18 cellular contexts compared by ENCODE assay signal in genomic region chr11:5524756-5525155, GRCh38. TPM values are rescaled to one million over a fixed set of nuclear protein-coding genes. Genes with fewer than 3 reads are reported as not detected.
DNase-seq lines count a peak whose midpoint lies in the region; TF ChIP-seq lines count a peak whose summit lies in the region.
"Had no signal": no experiment of that assay in that cellular context is flagged by ENCODE, and none has a peak within 500 bp of the region (broad histone marks: within the 10 kb centered on the region; RNA-seq: fewer than 3 reads in every experiment).

No MANE protein-coding gene starts in this region.

- H3K4me3 ChIP-seq in HEK293 (ENCODE audit: low read depth, low read length): no peak overlapping the region
- H3K4me3 ChIP-seq: A549, GM12878 had no signal

- no peak for TF ChIP-seq CTCF in HEK293 (tag by site-specific recombination; IDR thresholded peaks at IDR 0.05)

- H3K36me3 ChIP-seq in HEK293 (ENCODE audit: control insufficient read depth in 2 of 2, insufficient read depth in 1 of 2, low read length in 2 of 2): no peaks in the 10 kb centered on the region
- H3K36me3 ChIP-seq: BE2C had no signal

- CTCF ChIA-PET in HEK293 (lab: Yijun Ruan, JAX): no interaction called here

- no peak overlapping the region for H3K27ac ChIP-seq in HEK293 (ENCODE audit: extremely low read depth, low read depth, low read length)
- H3K27ac ChIP-seq: A549, C4-2B had no signal

- POLR2A ChIA-PET in HEK293 (lab: Yijun Ruan, JAX): no interaction called here

- H3K9me3 ChIP-seq in HEK293 (ENCODE audit: control insufficient read depth, insufficient read depth, low read depth, low read length): no peaks in the 10 kb centered on the region
- H3K9me3 ChIP-seq: A549, BE2C had no signal

- H3K4me1 ChIP-seq in HEK293 (ENCODE audit: control insufficient read depth, insufficient read depth, low read length): no peaks in the 10 kb centered on the region
- H3K4me1 ChIP-seq: A549, BE2C had no signal

- DNase-seq in NCI-H146 (lab: John Stamatoyannopoulos, UW) (peak; percentile 31), NCI-H510A treated with DMSO at 0.1 percent for 48 hours (lab: John Stamatoyannopoulos, UW) (peak; percentile 61), myocyte (ENCODE audit: low read depth) (peak; percentile 59), MV-4-11 (lab: John Stamatoyannopoulos, UW) (no peak), islet precursor cell (no peak)
- no peak for DNase-seq in stimulated activated CD4-positive, alpha-beta T cell treated with anti-CD3 and anti-CD28 coated beads, Interleukin-4, amount 100 ng/mL, for 4 hours
- DNase-seq: BE2C; CD4-positive, alpha-beta memory T cell; DMS79; HCEC 1CT had no signal

TF ChIP-seq in HEK293, 187 proteins besides CTCF, POLR2A, EP300 and RAD21:
- TF ChIP-seq ZNF610 (tag by site-specific recombination; IDR thresholded peaks at IDR 0.05; ENCODE audit: borderline replicate concordance) (no peak), ZNF214 (tag by site-specific recombination; IDR thresholded peaks at IDR 0.05; ENCODE audit: borderline replicate concordance) (no peak), ZNF776 (tag by site-specific recombination; IDR thresholded peaks at IDR 0.05; ENCODE audit: borderline replicate concordance) (no peak), ZNF138 (tag by site-specific recombination; IDR thresholded peaks at IDR 0.05; ENCODE audit: borderline replicate concordance) (no peak), ZNF248 (tag by site-specific recombination; IDR thresholded peaks at IDR 0.05) (no peak), ZNF624 (tag by site-specific recombination; IDR thresholded peaks at IDR 0.05) (no peak), SCRT2 (tag by site-specific recombination; IDR thresholded peaks at IDR 0.05) (peak; percentile 27; the same call in 1 of the 2 replicates)

RNA-seq across cellular contexts. Expression of gene UBQLNL, which starts 8.3 kb away (rescaled TPM):
- total RNA-seq in myocyte: 0.32 and 0.42 TPM in 2 replicates
- polyA plus RNA-seq in myocyte (2012): 0.44 TPM
- total RNA-seq: G401, H1, HepG2 had no signal
- polyA plus RNA-seq: CD4-positive, alpha-beta memory T cell had no signal

RNA-seq across cellular contexts. Expression of gene UBQLN3, which starts 15.0 kb away (rescaled TPM):
- total RNA-seq in myocyte: 0.05 and 0.16 TPM in 2 replicates
- not detected for polyA plus RNA-seq in myocyte (2012)
- total RNA-seq: CD4-positive, alpha-beta memory T cell; G401; GM12878; H1; HepG2 had no signal
- polyA plus RNA-seq: A549; AG04450; CD4-positive, alpha-beta memory T cell; GM12878; H1 had no signal

RNA-seq across cellular contexts. Expression of gene OR52H1, which starts 23.6 kb away (rescaled TPM):
- total RNA-seq in myocyte: not detected in 2 replicates
- 0.11 TPM for polyA plus RNA-seq in myocyte (2012)
- total RNA-seq: CD4-positive, alpha-beta memory T cell; G401; H1; HepG2 had no signal
- polyA plus RNA-seq: A549; CD4-positive, alpha-beta memory T cell; HepG2 had no signal

RNA-seq across cellular contexts. Expression of gene OR52D1, which starts 36.3 kb away (rescaled TPM):
- total RNA-seq in myocyte: not detected in 2 replicates
- 0.09 TPM for polyA plus RNA-seq in myocyte (2012)
- total RNA-seq: CD4-positive, alpha-beta memory T cell; G401; GM12878; H1; HepG2 had no signal
- polyA plus RNA-seq: A549; AG04450; CD4-positive, alpha-beta memory T cell; GM12878; H1; HepG2 had no signal

RNA-seq across cellular contexts. Expression of gene OR52B6, which starts 55.9 kb away (rescaled TPM):
- not detected in 2 replicates for total RNA-seq in myocyte
- polyA plus RNA-seq in myocyte (2012): 0.23 TPM
- total RNA-seq: CD4-positive, alpha-beta memory T cell; G401; GM12878; H1; HepG2 had no signal
- polyA plus RNA-seq: A549; AG04450; CD4-positive, alpha-beta memory T cell; H1; HepG2 had no signal

Comparison
In these comparisons a context has a peak if more than half of its experiments do, and no peak if none do; other contexts are left out.
1. DNase-seq: peak in NCI-H146 (single experiment), NCI-H510A treated with DMSO at 0.1 percent for 48 hours (single experiment) and myocyte (single experiment); none in MV-4-11 (single experiment), stimulated activated CD4-positive, alpha-beta T cell treated with anti-CD3 and anti-CD28 coated beads, Interleukin-4, amount 100 ng/mL, for 4 hours (0 of 2) and islet precursor cell (single experiment).